Comparison of ENCODE assay signal across 1 cellular context in genomic region chr2:220674033-220674432, GRCh38.
TF ChIP-seq lines count a peak whose summit lies in the region.

No MANE protein-coding gene starts in this region.

TF ChIP-seq in GM12878, 131 proteins besides CTCF, POLR2A, EP300 and RAD21 (continued from another document):
- no peak for TF ChIP-seq REST (IDR thresholded peaks at IDR 0.05; ENCODE audit: low read depth, low read length)
- TF ChIP-seq RFX5 (IDR thresholded peaks at IDR 0.05; ENCODE audit: low read depth, low read length): no peak
- no peak for TF ChIP-seq SREBF2 (IDR thresholded peaks at IDR 0.05; ENCODE audit: low read length)
- TF ChIP-seq, protein P1, sequence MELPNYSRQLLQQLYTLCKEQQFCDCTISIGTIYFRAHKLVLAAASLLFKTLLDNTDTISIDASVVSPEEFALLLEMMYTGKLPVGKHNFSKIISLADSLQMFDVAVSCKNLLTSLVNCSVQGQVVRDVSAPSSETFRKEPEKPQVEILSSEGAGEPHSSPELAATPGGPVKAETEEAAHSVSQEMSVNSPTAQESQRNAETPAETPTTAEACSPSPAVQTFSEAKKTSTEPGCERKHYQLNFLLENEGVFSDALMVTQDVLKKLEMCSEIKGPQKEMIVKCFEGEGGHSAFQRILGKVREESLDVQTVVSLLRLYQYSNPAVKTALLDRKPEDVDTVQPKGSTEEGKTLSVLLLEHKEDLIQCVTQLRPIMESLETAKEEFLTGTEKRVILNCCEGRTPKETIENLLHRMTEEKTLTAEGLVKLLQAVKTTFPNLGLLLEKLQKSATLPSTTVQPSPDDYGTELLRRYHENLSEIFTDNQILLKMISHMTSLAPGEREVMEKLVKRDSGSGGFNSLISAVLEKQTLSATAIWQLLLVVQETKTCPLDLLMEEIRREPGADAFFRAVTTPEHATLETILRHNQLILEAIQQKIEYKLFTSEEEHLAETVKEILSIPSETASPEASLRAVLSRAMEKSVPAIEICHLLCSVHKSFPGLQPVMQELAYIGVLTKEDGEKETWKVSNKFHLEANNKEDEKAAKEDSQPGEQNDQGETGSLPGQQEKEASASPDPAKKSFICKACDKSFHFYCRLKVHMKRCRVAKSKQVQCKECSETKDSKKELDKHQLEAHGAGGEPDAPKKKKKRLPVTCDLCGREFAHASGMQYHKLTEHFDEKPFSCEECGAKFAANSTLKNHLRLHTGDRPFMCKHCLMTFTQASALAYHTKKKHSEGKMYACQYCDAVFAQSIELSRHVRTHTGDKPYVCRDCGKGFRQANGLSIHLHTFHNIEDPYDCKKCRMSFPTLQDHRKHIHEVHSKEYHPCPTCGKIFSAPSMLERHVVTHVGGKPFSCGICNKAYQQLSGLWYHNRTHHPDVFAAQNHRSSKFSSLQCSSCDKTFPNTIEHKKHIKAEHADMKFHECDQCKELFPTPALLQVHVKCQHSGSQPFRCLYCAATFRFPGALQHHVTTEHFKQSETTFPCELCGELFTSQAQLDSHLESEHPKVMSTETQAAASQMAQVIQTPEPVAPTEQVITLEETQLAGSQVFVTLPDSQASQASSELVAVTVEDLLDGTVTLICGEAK (IDR thresholded peaks at IDR 0.05; ENCODE audit: borderline replicate concordance): no peak
- TF ChIP-seq E2F8 (IDR thresholded peaks at IDR 0.05; ENCODE audit: low read depth, partially characterized antibody): no peak
- peak; percentile 95 for TF ChIP-seq RELB (IDR thresholded peaks at IDR 0.05; ENCODE audit: low read depth)
- peak; percentile 62 for TF ChIP-seq RUNX3 (IDR thresholded peaks at IDR 0.05; ENCODE audit: low read length)
- peak; percentile 28; the same call in 1 of the 2 replicates for TF ChIP-seq NFIC (IDR thresholded peaks at IDR 0.05; ENCODE audit: low read depth, low read length)
- TF ChIP-seq HSF1 (IDR thresholded peaks at IDR 0.05; ENCODE audit: low read depth, low read length): no peak
- TF ChIP-seq, protein P2, sequence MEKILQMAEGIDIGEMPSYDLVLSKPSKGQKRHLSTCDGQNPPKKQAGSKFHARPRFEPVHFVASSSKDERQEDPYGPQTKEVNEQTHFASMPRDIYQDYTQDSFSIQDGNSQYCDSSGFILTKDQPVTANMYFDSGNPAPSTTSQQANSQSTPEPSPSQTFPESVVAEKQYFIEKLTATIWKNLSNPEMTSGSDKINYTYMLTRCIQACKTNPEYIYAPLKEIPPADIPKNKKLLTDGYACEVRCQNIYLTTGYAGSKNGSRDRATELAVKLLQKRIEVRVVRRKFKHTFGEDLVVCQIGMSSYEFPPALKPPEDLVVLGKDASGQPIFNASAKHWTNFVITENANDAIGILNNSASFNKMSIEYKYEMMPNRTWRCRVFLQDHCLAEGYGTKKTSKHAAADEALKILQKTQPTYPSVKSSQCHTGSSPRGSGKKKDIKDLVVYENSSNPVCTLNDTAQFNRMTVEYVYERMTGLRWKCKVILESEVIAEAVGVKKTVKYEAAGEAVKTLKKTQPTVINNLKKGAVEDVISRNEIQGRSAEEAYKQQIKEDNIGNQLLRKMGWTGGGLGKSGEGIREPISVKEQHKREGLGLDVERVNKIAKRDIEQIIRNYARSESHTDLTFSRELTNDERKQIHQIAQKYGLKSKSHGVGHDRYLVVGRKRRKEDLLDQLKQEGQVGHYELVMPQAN (conservative IDR thresholded peaks at IDR 0.05): no peak
- no peak for TF ChIP-seq PAX8 (IDR thresholded peaks at IDR 0.05)
- TF ChIP-seq BMI1 (IDR thresholded peaks at IDR 0.05; ENCODE audit: borderline replicate concordance): 0 out of 2 replicates have a peak, but pooled peaks have one; percentile 36
- TF ChIP-seq SPI1 (IDR thresholded peaks at IDR 0.05; ENCODE audit: borderline replicate concordance, insufficient read depth, low read depth, low read length): peak; percentile 86
- peak; percentile 62 for TF ChIP-seq IKZF1 (conservative IDR thresholded peaks at IDR 0.05)
